1 cellular context compared by ENCODE assay signal in genomic region chr15:87752250-87752951, GRCh38.
TF ChIP-seq lines count a peak whose summit lies in the region.

No MANE protein-coding gene starts in this region.

TF ChIP-seq in SK-N-SH treated with all-trans-retinoic acid at 6 μM for 48 hours, 23 proteins besides CTCF, POLR2A, EP300 and RAD21 (continued from another document):
- TF ChIP-seq, protein P1, sequence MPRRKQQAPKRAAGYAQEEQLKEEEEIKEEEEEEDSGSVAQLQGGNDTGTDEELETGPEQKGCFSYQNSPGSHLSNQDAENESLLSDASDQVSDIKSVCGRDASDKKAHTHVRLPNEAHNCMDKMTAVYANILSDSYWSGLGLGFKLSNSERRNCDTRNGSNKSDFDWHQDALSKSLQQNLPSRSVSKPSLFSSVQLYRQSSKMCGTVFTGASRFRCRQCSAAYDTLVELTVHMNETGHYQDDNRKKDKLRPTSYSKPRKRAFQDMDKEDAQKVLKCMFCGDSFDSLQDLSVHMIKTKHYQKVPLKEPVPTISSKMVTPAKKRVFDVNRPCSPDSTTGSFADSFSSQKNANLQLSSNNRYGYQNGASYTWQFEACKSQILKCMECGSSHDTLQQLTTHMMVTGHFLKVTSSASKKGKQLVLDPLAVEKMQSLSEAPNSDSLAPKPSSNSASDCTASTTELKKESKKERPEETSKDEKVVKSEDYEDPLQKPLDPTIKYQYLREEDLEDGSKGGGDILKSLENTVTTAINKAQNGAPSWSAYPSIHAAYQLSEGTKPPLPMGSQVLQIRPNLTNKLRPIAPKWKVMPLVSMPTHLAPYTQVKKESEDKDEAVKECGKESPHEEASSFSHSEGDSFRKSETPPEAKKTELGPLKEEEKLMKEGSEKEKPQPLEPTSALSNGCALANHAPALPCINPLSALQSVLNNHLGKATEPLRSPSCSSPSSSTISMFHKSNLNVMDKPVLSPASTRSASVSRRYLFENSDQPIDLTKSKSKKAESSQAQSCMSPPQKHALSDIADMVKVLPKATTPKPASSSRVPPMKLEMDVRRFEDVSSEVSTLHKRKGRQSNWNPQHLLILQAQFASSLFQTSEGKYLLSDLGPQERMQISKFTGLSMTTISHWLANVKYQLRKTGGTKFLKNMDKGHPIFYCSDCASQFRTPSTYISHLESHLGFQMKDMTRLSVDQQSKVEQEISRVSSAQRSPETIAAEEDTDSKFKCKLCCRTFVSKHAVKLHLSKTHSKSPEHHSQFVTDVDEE (CRISPR knock-in tag; IDR thresholded peaks at IDR 0.05): no peak
- TF ChIP-seq, protein P2, sequence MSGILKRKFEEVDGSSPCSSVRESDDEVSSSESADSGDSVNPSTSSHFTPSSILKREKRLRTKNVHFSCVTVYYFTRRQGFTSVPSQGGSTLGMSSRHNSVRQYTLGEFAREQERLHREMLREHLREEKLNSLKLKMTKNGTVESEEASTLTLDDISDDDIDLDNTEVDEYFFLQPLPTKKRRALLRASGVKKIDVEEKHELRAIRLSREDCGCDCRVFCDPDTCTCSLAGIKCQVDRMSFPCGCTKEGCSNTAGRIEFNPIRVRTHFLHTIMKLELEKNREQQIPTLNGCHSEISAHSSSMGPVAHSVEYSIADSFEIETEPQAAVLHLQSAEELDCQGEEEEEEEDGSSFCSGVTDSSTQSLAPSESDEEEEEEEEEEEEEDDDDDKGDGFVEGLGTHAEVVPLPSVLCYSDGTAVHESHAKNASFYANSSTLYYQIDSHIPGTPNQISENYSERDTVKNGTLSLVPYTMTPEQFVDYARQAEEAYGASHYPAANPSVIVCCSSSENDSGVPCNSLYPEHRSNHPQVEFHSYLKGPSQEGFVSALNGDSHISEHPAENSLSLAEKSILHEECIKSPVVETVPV (CRISPR knock-in tag; IDR thresholded peaks at IDR 0.05): no peak
- TF ChIP-seq ESRRG (CRISPR knock-in tag; IDR thresholded peaks at IDR 0.05): no peak
- TF ChIP-seq OSR1 (CRISPR knock-in tag; IDR thresholded peaks at IDR 0.05): no peak
- TF ChIP-seq ZNF8 (CRISPR knock-in tag; IDR thresholded peaks at IDR 0.05): no peak
- TF ChIP-seq ZFP3 (CRISPR knock-in tag; IDR thresholded peaks at IDR 0.05): no peak
